Comparison of ENCODE assay signal across 2 cellular contexts in genomic region chrX:148504412-148504950, GRCh38.
TF ChIP-seq lines count a peak whose summit lies in the region.

No MANE protein-coding gene starts in this region.

TF ChIP-seq in HepG2, 621 proteins besides CTCF, POLR2A, EP300 and RAD21 (continues in another document):
- TF ChIP-seq ZNF431 (CRISPR knock-in tag; IDR thresholded peaks at IDR 0.05; ENCODE audit: borderline replicate concordance, low read depth): no peak
- TF ChIP-seq, protein P1, sequence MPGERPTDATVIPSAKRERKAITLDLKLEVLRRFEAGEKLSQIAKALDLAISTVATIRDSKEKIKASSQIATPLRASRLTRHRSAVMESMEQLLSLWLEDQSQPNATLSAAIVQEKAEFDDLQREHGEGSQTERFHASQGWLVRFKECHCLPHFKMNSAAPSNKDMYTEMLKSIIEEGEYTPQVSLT (CRISPR knock-in tag; IDR thresholded peaks at IDR 0.05; ENCODE audit: borderline replicate concordance, low read depth): no peak
- TF ChIP-seq FIP1L1 (IDR thresholded peaks at IDR 0.05; ENCODE audit: borderline replicate concordance, insufficient read depth, low read depth, low read length): no peak
- TF ChIP-seq HMGA1 (CRISPR knock-in tag; conservative IDR thresholded peaks at IDR 0.05): no peak
- TF ChIP-seq HDAC1 (CRISPR knock-in tag; IDR thresholded peaks at IDR 0.05): no peak
- no peak for TF ChIP-seq ERF (CRISPR knock-in tag; IDR thresholded peaks at IDR 0.05)
- TF ChIP-seq ZNF710 (CRISPR knock-in tag; IDR thresholded peaks at IDR 0.05; ENCODE audit: borderline replicate concordance): no peak
- no peak for TF ChIP-seq ZNF234 (CRISPR knock-in tag; conservative IDR thresholded peaks at IDR 0.05)
- TF ChIP-seq, protein P2, sequence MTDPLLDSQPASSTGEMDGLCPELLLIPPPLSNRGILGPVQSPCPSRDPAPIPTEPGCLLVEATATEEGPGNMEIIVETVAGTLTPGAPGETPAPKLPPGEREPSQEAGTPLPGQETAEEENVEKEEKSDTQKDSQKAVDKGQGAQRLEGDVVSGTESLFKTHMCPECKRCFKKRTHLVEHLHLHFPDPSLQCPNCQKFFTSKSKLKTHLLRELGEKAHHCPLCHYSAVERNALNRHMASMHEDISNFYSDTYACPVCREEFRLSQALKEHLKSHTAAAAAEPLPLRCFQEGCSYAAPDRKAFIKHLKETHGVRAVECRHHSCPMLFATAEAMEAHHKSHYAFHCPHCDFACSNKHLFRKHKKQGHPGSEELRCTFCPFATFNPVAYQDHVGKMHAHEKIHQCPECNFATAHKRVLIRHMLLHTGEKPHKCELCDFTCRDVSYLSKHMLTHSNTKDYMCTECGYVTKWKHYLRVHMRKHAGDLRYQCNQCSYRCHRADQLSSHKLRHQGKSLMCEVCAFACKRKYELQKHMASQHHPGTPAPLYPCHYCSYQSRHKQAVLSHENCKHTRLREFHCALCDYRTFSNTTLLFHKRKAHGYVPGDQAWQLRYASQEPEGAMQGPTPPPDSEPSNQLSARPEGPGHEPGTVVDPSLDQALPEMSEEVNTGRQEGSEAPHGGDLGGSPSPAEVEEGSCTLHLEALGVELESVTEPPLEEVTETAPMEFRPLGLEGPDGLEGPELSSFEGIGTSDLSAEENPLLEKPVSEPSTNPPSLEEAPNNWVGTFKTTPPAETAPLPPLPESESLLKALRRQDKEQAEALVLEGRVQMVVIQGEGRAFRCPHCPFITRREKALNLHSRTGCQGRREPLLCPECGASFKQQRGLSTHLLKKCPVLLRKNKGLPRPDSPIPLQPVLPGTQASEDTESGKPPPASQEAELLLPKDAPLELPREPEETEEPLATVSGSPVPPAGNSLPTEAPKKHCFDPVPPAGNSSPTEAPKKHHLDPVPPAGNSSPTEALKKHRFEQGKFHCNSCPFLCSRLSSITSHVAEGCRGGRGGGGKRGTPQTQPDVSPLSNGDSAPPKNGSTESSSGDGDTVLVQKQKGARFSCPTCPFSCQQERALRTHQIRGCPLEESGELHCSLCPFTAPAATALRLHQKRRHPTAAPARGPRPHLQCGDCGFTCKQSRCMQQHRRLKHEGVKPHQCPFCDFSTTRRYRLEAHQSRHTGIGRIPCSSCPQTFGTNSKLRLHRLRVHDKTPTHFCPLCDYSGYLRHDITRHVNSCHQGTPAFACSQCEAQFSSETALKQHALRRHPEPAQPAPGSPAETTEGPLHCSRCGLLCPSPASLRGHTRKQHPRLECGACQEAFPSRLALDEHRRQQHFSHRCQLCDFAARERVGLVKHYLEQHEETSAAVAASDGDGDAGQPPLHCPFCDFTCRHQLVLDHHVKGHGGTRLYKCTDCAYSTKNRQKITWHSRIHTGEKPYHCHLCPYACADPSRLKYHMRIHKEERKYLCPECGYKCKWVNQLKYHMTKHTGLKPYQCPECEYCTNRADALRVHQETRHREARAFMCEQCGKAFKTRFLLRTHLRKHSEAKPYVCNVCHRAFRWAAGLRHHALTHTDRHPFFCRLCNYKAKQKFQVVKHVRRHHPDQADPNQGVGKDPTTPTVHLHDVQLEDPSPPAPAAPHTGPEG (CRISPR knock-in tag; IDR thresholded peaks at IDR 0.05): no peak
- no peak for TF ChIP-seq ZNF644 (CRISPR knock-in tag; IDR thresholded peaks at IDR 0.05; ENCODE audit: low read depth)
- no peak for TF ChIP-seq GLMP (CRISPR knock-in tag; IDR thresholded peaks at IDR 0.05; ENCODE audit: borderline replicate concordance)
- TF ChIP-seq CCAR2 (optimal IDR thresholded peaks at IDR 0.05; ENCODE audit: low read depth, low read length): no peak
- TF ChIP-seq TCF12 (IDR thresholded peaks at IDR 0.05): no peak
- no peak for TF ChIP-seq TCF12 (CRISPR knock-in tag; IDR thresholded peaks at IDR 0.05)
- TF ChIP-seq ZNF768 (CRISPR knock-in tag; IDR thresholded peaks at IDR 0.05): no peak
- TF ChIP-seq ZNF549 (CRISPR knock-in tag; IDR thresholded peaks at IDR 0.05): no peak
- TF ChIP-seq NFATC3 (CRISPR knock-in tag; IDR thresholded peaks at IDR 0.05): no peak

TF ChIP-seq in H1, 55 proteins besides CTCF, POLR2A, EP300 and RAD21:
- TF ChIP-seq JUN (IDR thresholded peaks at IDR 0.05; ENCODE audit: low read depth, low read length): no peak
- TF ChIP-seq POU5F1 (IDR thresholded peaks at IDR 0.05; ENCODE audit: low read depth, low read length): no peak
